Comparison of ENCODE assay signal across 12 cellular contexts in genomic region chr1:212260557-212261342, GRCh38. TPM values are rescaled to one million over a fixed set of nuclear protein-coding genes. Genes with fewer than 3 reads are reported as not detected.
DNase-seq lines count a peak whose midpoint lies in the region; ATAC-seq and TF ChIP-seq lines count a peak whose summit lies in the region.
"Had no signal": no experiment of that assay in that cellular context is flagged by ENCODE, and none has a peak within 500 bp of the region (broad histone marks: within the 10 kb centered on the region; RNA-seq: fewer than 3 reads in every experiment).

No MANE protein-coding gene starts in this region.

- H3K27me3 ChIP-seq in Caco-2 (replicated peaks; ENCODE audit: control insufficient read depth, insufficient read depth, low read length), result no peaks in the 10 kb centered on the region
- no peaks in the 10 kb centered on the region for H3K27me3 ChIP-seq in body of pancreas
- H3K27me3 ChIP-seq in H9 (ENCODE audit: insufficient read depth, low read length), result no peaks in the 10 kb centered on the region

- H3K9me3 Mint-ChIP-seq in Caco-2 (ENCODE audit: unreplicated experiment) (no peaks in the 10 kb centered on the region), memory B cell (peaks cover 4% of the 10 kb centered on the region), H9 (no peaks in the 10 kb centered on the region)

- no peak for TF ChIP-seq POLR2A in body of pancreas (IDR thresholded peaks at IDR 0.05)

- H2AFZ ChIP-seq in H9 (ENCODE audit: low read length), result no peak overlapping the region

- no peak overlapping the region for H4K91ac ChIP-seq in H9 (ENCODE audit: insufficient read length, low read depth, low read length)

- no peak overlapping the region for H3K23ac ChIP-seq in H9 (ENCODE audit: insufficient read length, low read depth, low read length)

- DNase-seq in Caco-2, result no peak
- DNase-seq in HPDE6-E6E7 (ENCODE audit: extremely low spot score), result peak; percentile 89
- DNase-seq in body of pancreas, result peak in 3 of 4 donors; percentile 22 to 62 (median 56)
- no peak for DNase-seq in memory B cell (ENCODE audit: low spot score in 2 of 2)
- DNase-seq in NCI-H526 (lab: John Stamatoyannopoulos, UW), result no peak
- DNase-seq in H9, result no peak
- DNase-seq: DMS 273 treated with DMSO at 0.1 percent for 48 hours; midbrain; NCI-H510A; stimulated activated CD8-positive, alpha-beta memory T cell treated with anti-CD3 and anti-CD28 coated beads, Interleukin-4, amount 100 ng/mL, for 48 hours had no signal

- H3K27ac ChIP-seq in body of pancreas (peak overlapping the region; percentile 65 to 85 (median 78)), H9 (ENCODE audit: insufficient read length, low read depth, low read length) (no peak overlapping the region)

- no peak overlapping the region for H3K4me3 ChIP-seq in Caco-2 (ENCODE audit: low read depth, low read length)
- no peak overlapping the region for H3K4me3 ChIP-seq in body of pancreas

- CTCF ChIA-PET in Caco-2 (lab: Charles Lee), result interaction anchor here (0.5 to 1.0 kb wide), 3 partner anchors 24 to 1000 kb away, joined by 3 to 4 read pairs (median 3); no protein-coding TSS in a partner anchor

- no peaks in the 10 kb centered on the region for H3K79me1 ChIP-seq in H9 (ENCODE audit: insufficient read depth, low read depth, low read length, poor library complexity, severe bottlenecking)

- no peak overlapping the region for H3K4ac ChIP-seq in H9 (ENCODE audit: low read depth, low read length)

- H4K20me1 ChIP-seq in H9 (ENCODE audit: control insufficient read depth, insufficient read depth, insufficient read length), result no peaks in the 10 kb centered on the region

- H3K4me1 Mint-ChIP-seq in Caco-2 (ENCODE audit: low read depth, unreplicated experiment) (peaks cover 23% of the 10 kb centered on the region), memory B cell (peaks cover 22% of the 10 kb centered on the region), H9 (peaks cover 10 to 11% of the 10 kb centered on the region in 2 experiments)

- BruUV-seq in Caco-2 (replicated peaks; lab: Mats Ljungman, UMichigan), result no TSS peak

- H3K56ac ChIP-seq in H9 (ENCODE audit: insufficient read length, low read depth, low read length), result no peak overlapping the region

- H3K23me2 ChIP-seq in H9 (ENCODE audit: insufficient read length, low read depth, low read length, poor library complexity, severe bottlenecking), result no peaks in the 10 kb centered on the region

- no peak overlapping the region for H2BK12ac ChIP-seq in H9 (ENCODE audit: insufficient read length, low read depth, low read length)

- no peak overlapping the region for H2BK120ac ChIP-seq in H9 (ENCODE audit: low read depth, low read length, poor library complexity, severe bottlenecking)

- H4K8ac ChIP-seq in H9 (replicated peaks; ENCODE audit: insufficient read length, low read depth, low read length), result no peak overlapping the region

- no peak for TF ChIP-seq CTCF in Caco-2 (IDR thresholded peaks at IDR 0.05; ENCODE audit: insufficient read depth in 1 of 2, low read depth in 1 of 2, low read length in 1 of 2, severe bottlenecking in 1 of 2, unreplicated experiment in 1 of 2)
- TF ChIP-seq CTCF in body of pancreas (IDR thresholded peaks at IDR 0.05), result no peak
- TF ChIP-seq CTCF in H9 (conservative IDR thresholded peaks at IDR 0.05), result no peak

- no peak overlapping the region for H2AK5ac ChIP-seq in H9 (ENCODE audit: insufficient read length, low read length)

- H3K18ac ChIP-seq in H9 (ENCODE audit: insufficient read length, low read depth, low read length), result no peak overlapping the region

- H4K5ac ChIP-seq in H9 (ENCODE audit: insufficient read length, low read depth, low read length), result no peak overlapping the region

- H3K4me3 Mint-ChIP-seq in Caco-2 (ENCODE audit: unreplicated experiment) (no peak overlapping the region), memory B cell (no peak overlapping the region), H9 (no peak overlapping the region)

- H3K27me3 Mint-ChIP-seq in Caco-2 (ENCODE audit: insufficient read depth, unreplicated experiment) (no peaks in the 10 kb centered on the region), memory B cell (no peaks in the 10 kb centered on the region), H9 (ENCODE audit: low read depth) (no peaks in the 10 kb centered on the region)

- POLR2A ChIA-PET in Caco-2 (lab: Charles Lee), result interaction anchor here (1.3 kb wide), 1 partner anchor 24 kb away, joined by 4 read pairs; no protein-coding TSS in a partner anchor

- H3K36me3 Mint-ChIP-seq in Caco-2 (ENCODE audit: insufficient read depth, unreplicated experiment) (no peaks in the 10 kb centered on the region), memory B cell (no peaks in the 10 kb centered on the region), H9 (ENCODE audit: insufficient read depth in 1 of 3, low read depth in 3 of 3) (no peaks in the 10 kb centered on the region)

- H3K27ac Mint-ChIP-seq in Caco-2 (ENCODE audit: unreplicated experiment) (peak overlapping the region; percentile 14), memory B cell (peak overlapping the region; percentile 11), H9 (no peak overlapping the region)

- 66 to 78% methylated on average over 3 of the region's 3 CpGs for WGBS in body of pancreas, 2 donors
- no CpG with 5 or more reads among the region's 3 CpGs for WGBS in H9 (ENCODE audit: extremely low coverage, insufficient read length, low lambda C conversion rate)

- H3K14ac ChIP-seq in H9 (ENCODE audit: insufficient read depth, low read length), result no peak overlapping the region

- ATAC-seq in body of pancreas, result peak; percentile 90
- no peak for ATAC-seq in memory B cell (ENCODE audit: low read depth)
- no peak for ATAC-seq in HG03457 (IDR thresholded peaks at IDR 0.05; ENCODE audit: unreplicated experiment)
- no peak for ATAC-seq in HG03442 (IDR thresholded peaks at IDR 0.05; ENCODE audit: unreplicated experiment)

- no peak overlapping the region for H2BK20ac ChIP-seq in H9 (ENCODE audit: low read depth, low read length, poor library complexity, severe bottlenecking)

- no peaks in the 10 kb centered on the region for H3K36me3 ChIP-seq in Caco-2 (ENCODE audit: control insufficient read depth, insufficient read depth, low read length)
- no peaks in the 10 kb centered on the region for H3K36me3 ChIP-seq in body of pancreas (replicated peaks in 1 of 2; ENCODE audit: insufficient read depth in 1 of 2, low read depth in 2 of 2)

- intact Hi-C loops in Caco-2 (cut with micrococcal nuclease; ENCODE audit: unreplicated experiment) (no loop called here), body of pancreas (cut with DNase I) (no loop called here)

- H3K9ac ChIP-seq in H9 (ENCODE audit: extremely low read depth, insufficient read length, low read length), result no peak overlapping the region

- no peak overlapping the region for H3K4me2 ChIP-seq in H9 (ENCODE audit: insufficient read depth, insufficient read length, low read length)

- no peaks in the 10 kb centered on the region; the same call in 1 of the 2 replicates for H3K9me3 ChIP-seq in Caco-2
- H3K9me3 ChIP-seq in body of pancreas, result no peaks in the 10 kb centered on the region
- H3K9me3 ChIP-seq in H9 (ENCODE audit: control insufficient read depth, low read depth, low read length), result no peaks in the 10 kb centered on the region

- no peak overlapping the region for H3T11ph ChIP-seq in H9 (ENCODE audit: low read length)

- H3K4me1 ChIP-seq in Caco-2, result peaks cover 20% of the 10 kb centered on the region
- H3K4me1 ChIP-seq in body of pancreas, result peaks cover 39% of the 10 kb centered on the region
- H3K4me1 ChIP-seq in H9 (ENCODE audit: insufficient read depth, low read length), result no peaks in the 10 kb centered on the region

- no peak overlapping the region for H2BK15ac ChIP-seq in H9 (ENCODE audit: low read depth, low read length)

- H2BK5ac ChIP-seq in H9 (ENCODE audit: insufficient read length, low read length), result no peak overlapping the region

- H3K79me2 ChIP-seq in H9 (ENCODE audit: insufficient read depth, low read length), result no peaks in the 10 kb centered on the region

RNA-seq across cellular contexts. Expression of gene PPP2R5A, which starts 24.5 kb away (rescaled TPM):
- total RNA-seq in Caco-2 (2022) (47.6 and 49.4 TPM in 2 replicates), body of pancreas (10 to 100 TPM; 30.3 to 32.7 TPM), H9 (2021) (22.0 and 22.2 TPM in 2 replicates)

Comparison
In these comparisons a context has a peak if more than half of its experiments do, and no peak if none do; other contexts are left out.
1. DNase-seq: peak in HPDE6-E6E7 (single experiment) and body of pancreas (3 of 4); none in Caco-2 (0 of 2), memory B cell (0 of 2), NCI-H526 (0 of 2) and H9 (single experiment).
2. H3K27ac Mint-ChIP-seq: peak in Caco-2 (single experiment) and memory B cell (single experiment); none in H9 (0 of 3).